In genomic region chr19:35213678-35214632, GRCh38 we compare ENCODE assay signal across 8 cellular contexts.
DNase-seq lines count a peak whose midpoint lies in the region; ATAC-seq and TF ChIP-seq lines count a peak whose summit lies in the region.

No MANE protein-coding gene starts in this region.

- H3K27me3 Mint-ChIP-seq in memory B cell = no peaks in the 10 kb centered on the region

- peak overlapping the region; percentile 97 for H3K27ac Mint-ChIP-seq in memory B cell

- DNase-seq in DMS53 treated with DMSO at 0.1 percent for 48 hours (lab: John Stamatoyannopoulos, UW; ENCODE audit: unreplicated experiment) (peak; percentile 98), HFF-Myc (ENCODE audit: extremely low read depth, low read depth) (peak; percentile 42), NCI-H2029 treated with DMSO at 0.1 percent for 48 hours (lab: John Stamatoyannopoulos, UW) (peak; percentile 83), caudate nucleus (lab: John Stamatoyannopoulos, UW) (peak in 7 of 61 donors; percentile 2 to 57 (median 17)), memory B cell (ENCODE audit: low spot score in 2 of 2) (peak; percentile 73 to 83), OCI-M2 (lab: John Stamatoyannopoulos, UW; ENCODE audit: unreplicated experiment) (no peak)
- peak; percentile 61 to 92 (median 84) for DNase-seq in stimulated activated naive CD4-positive, alpha-beta T cell (lab: John Stamatoyannopoulos, UW)

- H3K36me3 Mint-ChIP-seq in memory B cell = no peaks in the 10 kb centered on the region

- ATAC-seq in memory B cell (ENCODE audit: low read depth) = peak; percentile 62

- H3K4me3 ChIP-seq in HFF-Myc (replicated peaks; ENCODE audit: low read depth, low read length) = no peak overlapping the region

- H3K27ac ChIP-seq in VCaP = peak overlapping the region; percentile 97
- peak overlapping the region; percentile 18 for H3K27ac ChIP-seq in caudate nucleus (ENCODE audit: low read depth, low read length)

- TF ChIP-seq CTCF in HFF-Myc (IDR thresholded peaks at IDR 0.05; ENCODE audit: low read depth, low read length, missing control alignments) (no peak), VCaP (conservative IDR thresholded peaks at IDR 0.05) (no peak)

- peaks cover 44% of the 10 kb centered on the region for H3K4me1 Mint-ChIP-seq in memory B cell

- H3K9me3 Mint-ChIP-seq in memory B cell = no peaks in the 10 kb centered on the region

- H3K4me3 Mint-ChIP-seq in memory B cell = peak overlapping the region; percentile 46
